ENCODE assay signal across 32 cellular contexts in the genomic region with DNA sequence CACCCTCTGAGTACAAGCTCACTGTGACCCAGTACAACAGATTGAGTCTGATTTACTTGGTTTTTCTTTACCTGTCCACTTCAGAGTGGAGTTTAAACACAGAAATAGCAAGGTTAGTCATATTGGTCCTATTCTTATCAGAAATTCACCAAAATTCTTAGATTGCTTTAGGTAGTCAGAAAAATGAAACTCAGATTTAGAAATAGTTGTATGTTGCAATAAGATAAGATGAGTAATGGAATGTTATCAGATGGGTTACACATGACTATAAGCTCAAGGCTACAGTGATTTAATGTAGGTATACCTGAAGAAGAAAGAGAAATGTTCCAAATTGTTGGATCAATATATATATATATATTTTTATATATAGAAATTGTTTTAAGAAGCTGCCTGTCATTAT.
"Had no signal": no experiment of that assay in that cellular context is flagged by ENCODE, and none has a peak within 500 bp of the region (broad histone marks: within the 10 kb centered on the region; RNA-seq: fewer than 3 reads in every experiment).

No MANE protein-coding gene starts in this region.

- H3K9me3 ChIP-seq: esophagus muscularis mucosa, gastroesophageal sphincter, ovary, prostate gland, thoracic aorta, vagina had no signal

- DNase-seq: activated CD4-positive, alpha-beta T cell treated with anti-CD3 and anti-CD28 coated beads for 48 hours; activated CD4-positive, alpha-beta T cell treated with anti-CD3 and anti-CD28 coated beads, Interleukin-2, amount 50 U/mL, for 48 hours; activated CD8-positive, alpha-beta memory T cell treated with anti-CD3 and anti-CD28 coated beads for 24 hours; activated effector memory CD4-positive, alpha-beta T cell treated with anti-CD3 and anti-CD28 coated beads, Interleukin-2, amount 50 U/mL, for 16 hours; activated naive CD4-positive, alpha-beta T cell treated with anti-CD3 and anti-CD28 coated beads for 36 hours; activated naive CD8-positive, alpha-beta T cell treated with anti-CD3 and anti-CD28 coated beads for 36 hours; activated T-cell treated with anti-CD3 and anti-CD28 coated beads, Interleukin-2, amount 50 U/mL, for 1 hour; amniotic stem cell; brain microvascular endothelial cell; central memory CD4-positive, alpha-beta T cell; head of caudate nucleus; hippocampal formation; kidney; left colon; naive B cell; nephron progenitor cell; ovary; retina; small intestine; stimulated activated CD4-positive, alpha-beta T cell treated with anti-CD3 and anti-CD28 coated beads, Interleukin-4, amount 100 ng/mL, for 24 hours; T-helper 9 cell had no signal

- ATAC-seq: gastroesophageal sphincter; left colon; sciatic nerve; stimulated activated effector memory CD8-positive, alpha-beta T cell treated with anti-CD3 and anti-CD28 coated beads, Interleukin-12 subunit alpha, Interleukin-12 subunit beta, amount 100 ng/mL, for 72 hours had no signal

- H3K4me3 ChIP-seq: esophagus muscularis mucosa, gastroesophageal sphincter, ovary, prostate gland, thoracic aorta, vagina had no signal

- H3K27ac ChIP-seq: brain microvascular endothelial cell, esophagus muscularis mucosa, gastroesophageal sphincter, ovary, prostate gland, thoracic aorta, vagina, VCaP had no signal

- H3K4me1 ChIP-seq: esophagus muscularis mucosa, gastroesophageal sphincter, prostate gland had no signal

- FAIRE-seq: astrocyte, endothelial cell of umbilical vein, kidney, TTC549 had no signal
